ENCODE assay signal across 1 cellular context in the genomic region with DNA sequence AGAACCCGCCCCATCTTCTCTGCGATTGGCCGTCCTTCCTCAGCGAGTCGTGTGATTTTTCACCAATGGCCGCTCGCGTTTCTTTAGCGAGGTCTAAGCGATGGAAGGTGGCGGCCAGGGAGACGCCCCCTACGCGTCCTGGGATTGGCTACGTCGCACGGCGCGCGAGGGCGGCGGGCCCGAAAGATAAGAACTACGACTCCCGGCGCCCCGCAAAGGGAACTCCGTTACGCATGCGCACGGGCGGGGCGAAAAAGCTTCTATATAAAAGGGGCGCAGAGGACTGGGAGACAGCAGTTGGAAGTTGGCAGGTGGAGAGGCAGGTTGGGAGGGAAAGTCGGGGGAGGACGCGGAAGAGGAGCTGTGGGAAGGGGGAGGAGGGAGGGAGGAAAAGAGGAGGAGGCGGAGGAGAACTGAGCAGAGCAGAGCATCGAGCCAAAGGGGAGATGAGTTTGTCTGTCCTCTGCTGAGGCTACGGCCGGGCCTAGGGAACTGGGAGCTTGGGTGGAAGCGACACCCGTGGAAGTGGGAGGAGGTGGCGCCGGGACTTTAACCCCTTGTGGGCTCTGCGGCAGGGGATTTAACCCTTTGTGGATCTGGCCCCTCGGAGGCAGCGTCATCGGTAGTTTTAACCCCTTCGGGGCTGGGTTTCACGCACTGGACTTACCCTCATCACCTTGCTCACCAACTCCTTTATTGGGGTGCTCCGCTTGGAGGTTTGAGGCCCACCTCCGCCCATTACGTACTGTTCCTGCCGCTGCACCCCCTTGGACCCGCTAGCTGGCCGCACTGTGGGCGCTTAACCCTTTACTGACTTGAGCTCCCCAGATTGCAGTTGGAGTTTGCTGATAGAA.
TF ChIP-seq lines count a peak whose summit lies in the region.

A gene with protein sequence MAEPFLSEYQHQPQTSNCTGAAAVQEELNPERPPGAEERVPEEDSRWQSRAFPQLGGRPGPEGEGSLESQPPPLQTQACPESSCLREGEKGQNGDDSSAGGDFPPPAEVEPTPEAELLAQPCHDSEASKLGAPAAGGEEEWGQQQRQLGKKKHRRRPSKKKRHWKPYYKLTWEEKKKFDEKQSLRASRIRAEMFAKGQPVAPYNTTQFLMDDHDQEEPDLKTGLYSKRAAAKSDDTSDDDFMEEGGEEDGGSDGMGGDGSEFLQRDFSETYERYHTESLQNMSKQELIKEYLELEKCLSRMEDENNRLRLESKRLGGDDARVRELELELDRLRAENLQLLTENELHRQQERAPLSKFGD (plus strand): TSS at position 293 of the 854 bp plus-strand sequence. CDS start 716 bp downstream, outside the sequence.

TF ChIP-seq in K562, 482 proteins besides CTCF, POLR2A, EP300 and RAD21 (continued from another document and continues in another):
- TF ChIP-seq RBM14 (IDR thresholded peaks at IDR 0.05; ENCODE audit: borderline replicate concordance, insufficient read depth, low read depth, low read length): no peak
- no peak for TF ChIP-seq ZNF165 (CRISPR knock-in tag; IDR thresholded peaks at IDR 0.05; ENCODE audit: borderline replicate concordance)
- no peak for TF ChIP-seq NR3C1 (CRISPR knock-in tag; IDR thresholded peaks at IDR 0.05)
- TF ChIP-seq POLR3G (IDR thresholded peaks at IDR 0.05; ENCODE audit: extremely low read depth, insufficient read length, insufficient replicate concordance): no peak
- TF ChIP-seq, protein P1, sequence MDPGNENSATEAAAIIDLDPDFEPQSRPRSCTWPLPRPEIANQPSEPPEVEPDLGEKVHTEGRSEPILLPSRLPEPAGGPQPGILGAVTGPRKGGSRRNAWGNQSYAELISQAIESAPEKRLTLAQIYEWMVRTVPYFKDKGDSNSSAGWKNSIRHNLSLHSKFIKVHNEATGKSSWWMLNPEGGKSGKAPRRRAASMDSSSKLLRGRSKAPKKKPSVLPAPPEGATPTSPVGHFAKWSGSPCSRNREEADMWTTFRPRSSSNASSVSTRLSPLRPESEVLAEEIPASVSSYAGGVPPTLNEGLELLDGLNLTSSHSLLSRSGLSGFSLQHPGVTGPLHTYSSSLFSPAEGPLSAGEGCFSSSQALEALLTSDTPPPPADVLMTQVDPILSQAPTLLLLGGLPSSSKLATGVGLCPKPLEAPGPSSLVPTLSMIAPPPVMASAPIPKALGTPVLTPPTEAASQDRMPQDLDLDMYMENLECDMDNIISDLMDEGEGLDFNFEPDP (CRISPR knock-in tag; IDR thresholded peaks at IDR 0.05): peak; percentile 71; the same call in 1 of the 2 replicates
- TF ChIP-seq NFYB (IDR thresholded peaks at IDR 0.05; ENCODE audit: extremely low read depth, insufficient read length): no peak
- TF ChIP-seq ZNF77 (CRISPR knock-in tag; IDR thresholded peaks at IDR 0.05): peak; percentile 15; the same call in 1 of the 2 replicates
- TF ChIP-seq, protein P2, sequence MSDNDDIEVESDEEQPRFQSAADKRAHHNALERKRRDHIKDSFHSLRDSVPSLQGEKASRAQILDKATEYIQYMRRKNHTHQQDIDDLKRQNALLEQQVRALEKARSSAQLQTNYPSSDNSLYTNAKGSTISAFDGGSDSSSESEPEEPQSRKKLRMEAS (CRISPR knock-in tag; IDR thresholded peaks at IDR 0.05): peak; percentile 69
- TF ChIP-seq HLTF (IDR thresholded peaks at IDR 0.05): peak; percentile 98
- no peak; the same call in 1 of the 2 replicates for TF ChIP-seq ZC3H8 (IDR thresholded peaks at IDR 0.05)
- peak; percentile 95 for TF ChIP-seq RFX7 (CRISPR knock-in tag; IDR thresholded peaks at IDR 0.05)
- no peak for TF ChIP-seq RBM25 (IDR thresholded peaks at IDR 0.05; ENCODE audit: low read depth, low read length, severe bottlenecking)
- TF ChIP-seq, protein P3, sequence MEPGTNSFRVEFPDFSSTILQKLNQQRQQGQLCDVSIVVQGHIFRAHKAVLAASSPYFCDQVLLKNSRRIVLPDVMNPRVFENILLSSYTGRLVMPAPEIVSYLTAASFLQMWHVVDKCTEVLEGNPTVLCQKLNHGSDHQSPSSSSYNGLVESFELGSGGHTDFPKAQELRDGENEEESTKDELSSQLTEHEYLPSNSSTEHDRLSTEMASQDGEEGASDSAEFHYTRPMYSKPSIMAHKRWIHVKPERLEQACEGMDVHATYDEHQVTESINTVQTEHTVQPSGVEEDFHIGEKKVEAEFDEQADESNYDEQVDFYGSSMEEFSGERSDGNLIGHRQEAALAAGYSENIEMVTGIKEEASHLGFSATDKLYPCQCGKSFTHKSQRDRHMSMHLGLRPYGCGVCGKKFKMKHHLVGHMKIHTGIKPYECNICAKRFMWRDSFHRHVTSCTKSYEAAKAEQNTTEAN (CRISPR knock-in tag; IDR thresholded peaks at IDR 0.05): no peak; the same call in 1 of the 2 replicates
- TF ChIP-seq CSDE1 (IDR thresholded peaks at IDR 0.05): peak in 1 of 2 experiments; percentile 77; a peak in 2 of 4 replicates
- TF ChIP-seq KDM4B (IDR thresholded peaks at IDR 0.05; ENCODE audit: borderline replicate concordance in 2 of 2, low read depth in 1 of 2): 0 out of 4 replicates have a peak, but pooled peaks of 1 of the 2 experiments have one; percentile 84
- TF ChIP-seq, protein P4, sequence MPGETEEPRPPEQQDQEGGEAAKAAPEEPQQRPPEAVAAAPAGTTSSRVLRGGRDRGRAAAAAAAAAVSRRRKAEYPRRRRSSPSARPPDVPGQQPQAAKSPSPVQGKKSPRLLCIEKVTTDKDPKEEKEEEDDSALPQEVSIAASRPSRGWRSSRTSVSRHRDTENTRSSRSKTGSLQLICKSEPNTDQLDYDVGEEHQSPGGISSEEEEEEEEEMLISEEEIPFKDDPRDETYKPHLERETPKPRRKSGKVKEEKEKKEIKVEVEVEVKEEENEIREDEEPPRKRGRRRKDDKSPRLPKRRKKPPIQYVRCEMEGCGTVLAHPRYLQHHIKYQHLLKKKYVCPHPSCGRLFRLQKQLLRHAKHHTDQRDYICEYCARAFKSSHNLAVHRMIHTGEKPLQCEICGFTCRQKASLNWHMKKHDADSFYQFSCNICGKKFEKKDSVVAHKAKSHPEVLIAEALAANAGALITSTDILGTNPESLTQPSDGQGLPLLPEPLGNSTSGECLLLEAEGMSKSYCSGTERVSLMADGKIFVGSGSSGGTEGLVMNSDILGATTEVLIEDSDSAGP (CRISPR knock-in tag; IDR thresholded peaks at IDR 0.05): 0 out of 2 replicates have a peak, but pooled peaks have one; percentile 13
- peak; percentile 74; the same call in 1 of the 2 replicates for TF ChIP-seq ZBTB7A (IDR thresholded peaks at IDR 0.05; ENCODE audit: borderline replicate concordance, control insufficient read depth, low read depth, low read length)
- peak; percentile 61; the same call in 1 of the 2 replicates for TF ChIP-seq PHF8 (IDR thresholded peaks at IDR 0.05; ENCODE audit: borderline replicate concordance, low read length)
- TF ChIP-seq MYC (IDR thresholded peaks at IDR 0.05; ENCODE audit: low read depth, low read length): peak; percentile 20; the same call in 1 of the 2 replicates
- peak; percentile 79; the same call in 1 of the 2 replicates for TF ChIP-seq MYC (CRISPR knock-in tag; IDR thresholded peaks at IDR 0.05; ENCODE audit: borderline replicate concordance, low read depth)
- TF ChIP-seq CCAR2 (IDR thresholded peaks at IDR 0.05; ENCODE audit: low read depth, low read length): 0 out of 2 replicates have a peak, but pooled peaks have one; percentile 24
- 0 out of 2 replicates have a peak, but pooled peaks have one; percentile 51 for TF ChIP-seq ZNF444 (CRISPR knock-in tag; IDR thresholded peaks at IDR 0.05)
- no peak for TF ChIP-seq ZNF766 (CRISPR knock-in tag; conservative IDR thresholded peaks at IDR 0.05)
- peak; percentile 17 to 72; a peak in 2 of 4 replicates for TF ChIP-seq RCOR1 (IDR thresholded peaks at IDR 0.05; ENCODE audit: borderline replicate concordance in 1 of 2, low read depth in 2 of 2, low read length in 2 of 2)
- peak; percentile 71 for TF ChIP-seq SIRT6 (IDR thresholded peaks at IDR 0.05; ENCODE audit: low read depth, low read length)
- TF ChIP-seq KAT2B (IDR thresholded peaks at IDR 0.05; ENCODE audit: low read depth, low read length): no peak
- TF ChIP-seq, protein P5, sequence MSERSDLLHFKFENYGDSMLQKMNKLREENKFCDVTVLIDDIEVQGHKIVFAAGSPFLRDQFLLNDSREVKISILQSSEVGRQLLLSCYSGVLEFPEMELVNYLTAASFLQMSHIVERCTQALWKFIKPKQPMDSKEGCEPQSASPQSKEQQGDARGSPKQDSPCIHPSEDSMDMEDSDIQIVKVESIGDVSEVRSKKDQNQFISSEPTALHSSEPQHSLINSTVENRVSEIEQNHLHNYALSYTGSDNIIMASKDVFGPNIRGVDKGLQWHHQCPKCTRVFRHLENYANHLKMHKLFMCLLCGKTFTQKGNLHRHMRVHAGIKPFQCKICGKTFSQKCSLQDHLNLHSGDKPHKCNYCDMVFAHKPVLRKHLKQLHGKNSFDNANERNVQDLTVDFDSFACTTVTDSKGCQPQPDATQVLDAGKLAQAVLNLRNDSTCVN (CRISPR knock-in tag; IDR thresholded peaks at IDR 0.05): peak; percentile 100
- TF ChIP-seq SREBF1 (IDR thresholded peaks at IDR 0.05; ENCODE audit: borderline replicate concordance, low read depth, low read length): 0 out of 2 replicates have a peak, but pooled peaks have one; percentile 32
- TF ChIP-seq ZNF12 (CRISPR knock-in tag; IDR thresholded peaks at IDR 0.05): no peak; the same call in 1 of the 2 replicates
- peak in 1 of 2 experiments; percentile 79; a peak in 1 of 4 replicates for TF ChIP-seq KDM1A (IDR thresholded peaks at IDR 0.05)
- TF ChIP-seq, protein P6, sequence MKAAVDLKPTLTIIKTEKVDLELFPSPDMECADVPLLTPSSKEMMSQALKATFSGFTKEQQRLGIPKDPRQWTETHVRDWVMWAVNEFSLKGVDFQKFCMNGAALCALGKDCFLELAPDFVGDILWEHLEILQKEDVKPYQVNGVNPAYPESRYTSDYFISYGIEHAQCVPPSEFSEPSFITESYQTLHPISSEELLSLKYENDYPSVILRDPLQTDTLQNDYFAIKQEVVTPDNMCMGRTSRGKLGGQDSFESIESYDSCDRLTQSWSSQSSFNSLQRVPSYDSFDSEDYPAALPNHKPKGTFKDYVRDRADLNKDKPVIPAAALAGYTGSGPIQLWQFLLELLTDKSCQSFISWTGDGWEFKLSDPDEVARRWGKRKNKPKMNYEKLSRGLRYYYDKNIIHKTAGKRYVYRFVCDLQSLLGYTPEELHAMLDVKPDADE (conservative IDR thresholded peaks at IDR 0.05; ENCODE audit: control insufficient read depth, low read depth, low read length): peak; percentile 88; the same call in 1 of the 2 replicates
- no peak for TF ChIP-seq PURB (CRISPR knock-in tag; IDR thresholded peaks at IDR 0.05; ENCODE audit: low read depth)
- TF ChIP-seq GABPA (tag; conservative IDR thresholded peaks at IDR 0.05; ENCODE audit: low read depth): no peak
- peak in 1 of 2 experiments; percentile 90; a peak in 1 of 4 replicates for TF ChIP-seq SRF (CRISPR knock-in tag; IDR thresholded peaks at IDR 0.05)
- peak; percentile 62 to 70; a peak in 1 of 4 replicates for TF ChIP-seq ETV6 (IDR thresholded peaks at IDR 0.05; ENCODE audit: borderline replicate concordance in 1 of 2, low read depth in 2 of 2, low read length in 1 of 2)
- TF ChIP-seq ETV6 (CRISPR knock-in tag; IDR thresholded peaks at IDR 0.05; ENCODE audit: borderline replicate concordance): no peak
- peak; percentile 96 for TF ChIP-seq CAMTA2 (CRISPR knock-in tag; conservative IDR thresholded peaks at IDR 0.05)
- no peak; the same call in 1 of the 2 replicates for TF ChIP-seq ZKSCAN1 (IDR thresholded peaks at IDR 0.05; ENCODE audit: low read depth, low read length)
- TF ChIP-seq, protein P7, sequence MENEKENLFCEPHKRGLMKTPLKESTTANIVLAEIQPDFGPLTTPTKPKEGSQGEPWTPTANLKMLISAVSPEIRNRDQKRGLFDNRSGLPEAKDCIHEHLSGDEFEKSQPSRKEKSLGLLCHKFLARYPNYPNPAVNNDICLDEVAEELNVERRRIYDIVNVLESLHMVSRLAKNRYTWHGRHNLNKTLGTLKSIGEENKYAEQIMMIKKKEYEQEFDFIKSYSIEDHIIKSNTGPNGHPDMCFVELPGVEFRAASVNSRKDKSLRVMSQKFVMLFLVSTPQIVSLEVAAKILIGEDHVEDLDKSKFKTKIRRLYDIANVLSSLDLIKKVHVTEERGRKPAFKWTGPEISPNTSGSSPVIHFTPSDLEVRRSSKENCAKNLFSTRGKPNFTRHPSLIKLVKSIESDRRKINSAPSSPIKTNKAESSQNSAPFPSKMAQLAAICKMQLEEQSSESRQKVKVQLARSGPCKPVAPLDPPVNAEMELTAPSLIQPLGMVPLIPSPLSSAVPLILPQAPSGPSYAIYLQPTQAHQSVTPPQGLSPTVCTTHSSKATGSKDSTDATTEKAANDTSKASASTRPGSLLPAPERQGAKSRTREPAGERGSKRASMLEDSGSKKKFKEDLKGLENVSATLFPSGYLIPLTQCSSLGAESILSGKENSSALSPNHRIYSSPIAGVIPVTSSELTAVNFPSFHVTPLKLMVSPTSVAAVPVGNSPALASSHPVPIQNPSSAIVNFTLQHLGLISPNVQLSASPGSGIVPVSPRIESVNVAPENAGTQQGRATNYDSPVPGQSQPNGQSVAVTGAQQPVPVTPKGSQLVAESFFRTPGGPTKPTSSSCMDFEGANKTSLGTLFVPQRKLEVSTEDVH (IDR thresholded peaks at IDR 0.05; ENCODE audit: low read depth, partially characterized antibody): peak; percentile 82
- TF ChIP-seq BCL6 (CRISPR knock-in tag; IDR thresholded peaks at IDR 0.05): 0 out of 2 replicates have a peak, but pooled peaks have one; percentile 63
- TF ChIP-seq HIVEP1 (CRISPR knock-in tag; IDR thresholded peaks at IDR 0.05): peak; percentile 55; the same call in 1 of the 2 replicates
- no peak for TF ChIP-seq SMAD2 (IDR thresholded peaks at IDR 0.05; ENCODE audit: low read depth, low read length)
- peak; percentile 100 for TF ChIP-seq POLR2AphosphoS5 (IDR thresholded peaks at IDR 0.05; ENCODE audit: control insufficient read depth, insufficient read depth, low read depth, low read length)
- TF ChIP-seq, protein P8, sequence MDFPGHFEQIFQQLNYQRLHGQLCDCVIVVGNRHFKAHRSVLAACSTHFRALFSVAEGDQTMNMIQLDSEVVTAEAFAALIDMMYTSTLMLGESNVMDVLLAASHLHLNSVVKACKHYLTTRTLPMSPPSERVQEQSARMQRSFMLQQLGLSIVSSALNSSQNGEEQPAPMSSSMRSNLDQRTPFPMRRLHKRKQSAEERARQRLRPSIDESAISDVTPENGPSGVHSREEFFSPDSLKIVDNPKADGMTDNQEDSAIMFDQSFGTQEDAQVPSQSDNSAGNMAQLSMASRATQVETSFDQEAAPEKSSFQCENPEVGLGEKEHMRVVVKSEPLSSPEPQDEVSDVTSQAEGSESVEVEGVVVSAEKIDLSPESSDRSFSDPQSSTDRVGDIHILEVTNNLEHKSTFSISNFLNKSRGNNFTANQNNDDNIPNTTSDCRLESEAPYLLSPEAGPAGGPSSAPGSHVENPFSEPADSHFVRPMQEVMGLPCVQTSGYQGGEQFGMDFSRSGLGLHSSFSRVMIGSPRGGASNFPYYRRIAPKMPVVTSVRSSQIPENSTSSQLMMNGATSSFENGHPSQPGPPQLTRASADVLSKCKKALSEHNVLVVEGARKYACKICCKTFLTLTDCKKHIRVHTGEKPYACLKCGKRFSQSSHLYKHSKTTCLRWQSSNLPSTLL (IDR thresholded peaks at IDR 0.05): no peak
- TF ChIP-seq SMAD4 (CRISPR knock-in tag; conservative IDR thresholded peaks at IDR 0.05): peak; percentile 52; the same call in 1 of the 2 replicates
- no peak for TF ChIP-seq SRSF9 (IDR thresholded peaks at IDR 0.05; ENCODE audit: borderline replicate concordance, low read depth, low read length)
- peak; percentile 57 for TF ChIP-seq FOS (IDR thresholded peaks at IDR 0.05; ENCODE audit: extremely low read depth, insufficient read length)
- peak; percentile 67; the same call in 1 of the 2 replicates for TF ChIP-seq TARDBP (IDR thresholded peaks at IDR 0.05)
- TF ChIP-seq TBL1XR1 (IDR thresholded peaks at IDR 0.05; ENCODE audit: low read length in 2 of 2): peak; percentile 48 to 51; a peak in 3 of 4 replicates
- peak; percentile 95 for TF ChIP-seq MTA1 (IDR thresholded peaks at IDR 0.05; ENCODE audit: borderline replicate concordance)
- peak; percentile 86 for TF ChIP-seq ZNF143 (CRISPR knock-in tag; IDR thresholded peaks at IDR 0.05)
